Comparison of ENCODE assay signal across 18 cellular contexts in the genomic region with DNA sequence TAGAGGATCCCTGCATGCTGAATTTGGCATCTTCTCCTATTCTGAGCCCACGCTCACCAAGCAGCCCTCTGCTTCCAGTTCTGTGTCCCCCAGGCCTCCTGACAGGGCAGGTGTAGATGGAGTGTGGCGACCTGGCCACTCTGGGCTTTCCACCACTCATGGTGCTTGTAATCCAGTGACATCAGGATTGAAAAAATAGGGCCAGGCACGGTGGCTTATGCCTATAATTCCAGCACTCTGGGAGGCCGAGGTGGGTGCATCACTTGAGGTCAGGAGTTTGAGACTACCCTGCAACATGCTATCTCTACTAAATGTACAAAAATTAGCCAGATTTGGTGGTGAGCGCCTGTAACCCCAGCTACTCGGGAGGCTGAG. TPM values are rescaled to one million over a fixed set of nuclear protein-coding genes. Genes with fewer than 3 reads are reported as not detected.
DNase-seq lines count a peak whose midpoint lies in the region; ATAC-seq and TF ChIP-seq lines count a peak whose summit lies in the region.
"Had no signal": no experiment of that assay in that cellular context is flagged by ENCODE, and none has a peak within 500 bp of the region (broad histone marks: within the 10 kb centered on the region; RNA-seq: fewer than 3 reads in every experiment).

No MANE protein-coding gene starts in this region.

- no peak for ATAC-seq in left cardiac atrium
- ATAC-seq: GM12878 had no signal

- H3K27me3 Mint-ChIP-seq in H9 (ENCODE audit: low read depth): no peaks in the 10 kb centered on the region
- H3K27me3 Mint-ChIP-seq: B cell; CD4-positive, CD25-positive, alpha-beta regulatory T cell; CD8-positive, alpha-beta memory T cell had no signal

- no peak overlapping the region for H4K5ac ChIP-seq in H9 (ENCODE audit: insufficient read length, low read depth, low read length)

- no peak overlapping the region for H3T11ph ChIP-seq in H9 (ENCODE audit: low read length)

- H4K91ac ChIP-seq in neuronal stem cell (ENCODE audit: low read depth, low read length, poor library complexity): no peak overlapping the region
- no peak overlapping the region for H4K91ac ChIP-seq in H9 (ENCODE audit: insufficient read length, low read depth, low read length)

- no peak for TF ChIP-seq CTCF in right atrium auricular region (IDR thresholded peaks at IDR 0.05)
- TF ChIP-seq CTCF in H9 (conservative IDR thresholded peaks at IDR 0.05): no peak

- no peak overlapping the region for H3K27ac Mint-ChIP-seq in H9
- H3K27ac Mint-ChIP-seq: B cell had no signal

- H3K79me1 ChIP-seq in neuronal stem cell (ENCODE audit: low read depth, low read length) (peaks cover 25% of the 10 kb centered on the region), H9 (ENCODE audit: insufficient read depth, low read depth, low read length, poor library complexity, severe bottlenecking) (no peaks in the 10 kb centered on the region)

- H3K36me3 ChIP-seq in right atrium auricular region (peaks cover 89% of the 10 kb centered on the region), neuronal stem cell (replicated peaks in 1 of 2; ENCODE audit: control insufficient read depth in 2 of 2, insufficient read depth in 2 of 2, low read length in 2 of 2) (peaks cover 76 to 97% of the 10 kb centered on the region in 2 donors)

- H3K4me1 Mint-ChIP-seq in H9: no peaks in the 10 kb centered on the region
- H3K4me1 Mint-ChIP-seq: CD4-positive, CD25-positive, alpha-beta regulatory T cell had no signal

- H2BK15ac ChIP-seq in neuronal stem cell (ENCODE audit: low read length) (no peak overlapping the region), H9 (ENCODE audit: low read depth, low read length) (no peak overlapping the region)

- H3K23ac ChIP-seq in neuronal stem cell (ENCODE audit: low read depth, low read length, poor library complexity) (no peak overlapping the region), H9 (ENCODE audit: insufficient read length, low read depth, low read length) (no peak overlapping the region)

- H3K4ac ChIP-seq in neuronal stem cell (ENCODE audit: low read length) (no peak overlapping the region), H9 (ENCODE audit: low read depth, low read length) (no peak overlapping the region)

- H3K27ac ChIP-seq in right atrium auricular region (no peak overlapping the region), neuronal stem cell (replicated peaks; ENCODE audit: low read length) (no peak overlapping the region), H9 (ENCODE audit: insufficient read length, low read depth, low read length) (no peak overlapping the region)
- H3K27ac ChIP-seq: BLaER1 treated with 17β-estradiol and CSF1 and Interleukin-3, amounts not matched to agents 10 nM and 100 nM had no signal

- H3K79me2 ChIP-seq in H9 (ENCODE audit: insufficient read depth, low read length): no peaks in the 10 kb centered on the region

- H3K9me3 ChIP-seq in right atrium auricular region (no peaks in the 10 kb centered on the region), neuronal stem cell (replicated peaks in 1 of 2; ENCODE audit: control insufficient read depth in 2 of 2, insufficient read depth in 1 of 2, low read depth in 1 of 2, low read length in 2 of 2) (peaks cover 0 to 2% of the 10 kb centered on the region in 2 donors), H9 (ENCODE audit: control insufficient read depth, low read depth, low read length) (no peaks in the 10 kb centered on the region)
- H3K9me3 ChIP-seq: BLaER1 treated with 17β-estradiol and CSF1 and Interleukin-3, amounts not matched to agents 10 nM and 100 nM; HAP-1 had no signal

- H3K27me3 ChIP-seq in right atrium auricular region: no peaks in the 10 kb centered on the region
- H3K27me3 ChIP-seq in neuronal stem cell (ENCODE audit: control insufficient read depth in 3 of 3, insufficient read depth in 3 of 3, low read depth in 1 of 3, low read length in 3 of 3): no peaks in the 10 kb centered on the region
- H3K27me3 ChIP-seq in H9 (ENCODE audit: insufficient read depth, low read length): no peaks in the 10 kb centered on the region
- H3K27me3 ChIP-seq: BLaER1 treated with 17β-estradiol and CSF1 and Interleukin-3, amounts not matched to agents 10 nM and 100 nM had no signal

- H3K56ac ChIP-seq in H9 (ENCODE audit: insufficient read length, low read depth, low read length): no peak overlapping the region

- intact Hi-C loops in left cardiac atrium (cut with DNase I): no loop called here

- H3K9me3 Mint-ChIP-seq in H9: no peaks in the 10 kb centered on the region
- H3K9me3 Mint-ChIP-seq: CD4-positive, CD25-positive, alpha-beta regulatory T cell; CD8-positive, alpha-beta memory T cell had no signal

- no peak overlapping the region for H2BK5ac ChIP-seq in neuronal stem cell (ENCODE audit: low read length)
- H2BK5ac ChIP-seq in H9 (ENCODE audit: insufficient read length, low read length): no peak overlapping the region

- no peak overlapping the region for H3K18ac ChIP-seq in neuronal stem cell (ENCODE audit: low read length)
- no peak overlapping the region for H3K18ac ChIP-seq in H9 (ENCODE audit: insufficient read length, low read depth, low read length)

- H3K14ac ChIP-seq in neuronal stem cell (ENCODE audit: low read length) (no peak overlapping the region), H9 (ENCODE audit: insufficient read depth, low read length) (no peak overlapping the region)

- no peak overlapping the region for H2BK20ac ChIP-seq in H9 (ENCODE audit: low read depth, low read length, poor library complexity, severe bottlenecking)

- H4K20me1 ChIP-seq in H9 (ENCODE audit: control insufficient read depth, insufficient read depth, insufficient read length): no peaks in the 10 kb centered on the region

- peak overlapping the region; percentile 44 for H3K9ac ChIP-seq in neuronal stem cell (ENCODE audit: low read depth, low read length, poor library complexity)
- no peak overlapping the region for H3K9ac ChIP-seq in H9 (ENCODE audit: extremely low read depth, insufficient read length, low read length)

- H3K4me3 Mint-ChIP-seq in H9: no peak overlapping the region
- H3K4me3 Mint-ChIP-seq: B cell; CD4-positive, CD25-positive, alpha-beta regulatory T cell; CD8-positive, alpha-beta memory T cell had no signal

- H3K4me2 ChIP-seq in neuronal stem cell (ENCODE audit: insufficient read depth, low read length, poor library complexity, severe bottlenecking) (no peak overlapping the region), H9 (ENCODE audit: insufficient read depth, insufficient read length, low read length) (no peak overlapping the region)
- H3K4me2 ChIP-seq: BLaER1 treated with 17β-estradiol and CSF1 and Interleukin-3, amounts not matched to agents 10 nM and 100 nM had no signal

- H3K4me1 ChIP-seq in right atrium auricular region: peaks cover 0 to 16% of the 10 kb centered on the region in 2 donors
- H3K4me1 ChIP-seq in neuronal stem cell (ENCODE audit: control insufficient read depth in 2 of 2, insufficient read depth in 1 of 2, low read depth in 1 of 2, low read length in 2 of 2): peaks cover 0 to 5% of the 10 kb centered on the region in 2 donors
- no peaks in the 10 kb centered on the region for H3K4me1 ChIP-seq in H9 (ENCODE audit: insufficient read depth, low read length)
- H3K4me1 ChIP-seq: HAP-1 had no signal

- H2BK120ac ChIP-seq in neuronal stem cell (ENCODE audit: low read depth, low read length): no peak overlapping the region
- no peak overlapping the region for H2BK120ac ChIP-seq in H9 (ENCODE audit: low read depth, low read length, poor library complexity, severe bottlenecking)

- no peak overlapping the region for H2BK12ac ChIP-seq in neuronal stem cell (ENCODE audit: low read length)
- H2BK12ac ChIP-seq in H9 (ENCODE audit: insufficient read length, low read depth, low read length): no peak overlapping the region

- peak; percentile 5 for DNase-seq in left cardiac atrium
- no peak for DNase-seq in right atrium auricular region (ENCODE audit: low spot score)
- DNase-seq in ecto neural progenitor cell (ENCODE audit: low spot score): peak; percentile 38
- no peak for DNase-seq in neuronal stem cell (ENCODE audit: low spot score)
- DNase-seq in hepatic stellate cell (ENCODE audit: low spot score): no peak
- no peak for DNase-seq in NCI-H82 treated with DMSO at 0.1 percent for 48 hours (lab: John Stamatoyannopoulos, UW; ENCODE audit: unreplicated experiment)
- no peak for DNase-seq in H9
- DNase-seq: CD4-positive, CD25-positive, alpha-beta regulatory T cell; COR-L47; DMS 273 treated with DMSO at 0.1 percent for 48 hours; DMS53; DND-41; EL had no signal

- H3K4me3 ChIP-seq in right atrium auricular region: no peak overlapping the region
- H3K4me3 ChIP-seq in neuronal stem cell (ENCODE audit: low read length in 2 of 2): no peak overlapping the region
- H3K4me3 ChIP-seq: BLaER1 treated with 17β-estradiol and CSF1 and Interleukin-3, amounts not matched to agents 10 nM and 100 nM; GM12878; HAP-1 had no signal

- H4K8ac ChIP-seq in neuronal stem cell (ENCODE audit: low read depth, low read length) (peak overlapping the region; percentile 65), H9 (replicated peaks; ENCODE audit: insufficient read length, low read depth, low read length) (no peak overlapping the region)

- no peak overlapping the region for H2AK5ac ChIP-seq in neuronal stem cell (ENCODE audit: low read depth, low read length)
- H2AK5ac ChIP-seq in H9 (ENCODE audit: insufficient read length, low read length): no peak overlapping the region

- no peaks in the 10 kb centered on the region for H3K23me2 ChIP-seq in H9 (ENCODE audit: insufficient read length, low read depth, low read length, poor library complexity, severe bottlenecking)

- H2AFZ ChIP-seq in neuronal stem cell (ENCODE audit: low read length): no peak overlapping the region
- no peak overlapping the region for H2AFZ ChIP-seq in H9 (ENCODE audit: low read length)

- WGBS in neuronal stem cell (ENCODE audit: extremely low coverage in 2 of 2, insufficient read length in 2 of 2, insufficient replicate concordance in 1 of 2), 2 donors: no CpG with 5 or more reads among the region's 6 CpGs
- no CpG with 5 or more reads among the region's 6 CpGs for WGBS in H9 (ENCODE audit: extremely low coverage, insufficient read length, low lambda C conversion rate)

- H3K36me3 Mint-ChIP-seq in H9 (ENCODE audit: insufficient read depth in 1 of 3, low read depth in 3 of 3): peaks cover 16 to 72% (median 62%) of the 10 kb centered on the region in 3 experiments; a peak in 6 of 7 replicates

RNA-seq across cellular contexts. Expression of a gene that starts 29.4 kb away (rescaled TPM):
- total RNA-seq in left cardiac atrium (10 to 100 TPM; 15.8 to 17.8 TPM), right atrium auricular region (10 to 100 TPM; 18.8 to 25.3 TPM), H9 (2021) (35.6 and 36.4 TPM in 2 replicates)
- polyA plus RNA-seq in neuronal stem cell (2013, experiment 1 of 2): 25.1 TPM
- 26.8 TPM for polyA plus RNA-seq in neuronal stem cell (2013, experiment 2 of 2)

RNA-seq across cellular contexts. Expression of a gene that starts 30.2 kb away (rescaled TPM):
- 10 to 100 TPM; 22.1 to 34.0 TPM for total RNA-seq in left cardiac atrium
- 10 to 100 TPM; 11.1 to 25.9 TPM for total RNA-seq in right atrium auricular region
- polyA plus RNA-seq in neuronal stem cell (2013, experiment 1 of 2): 1.4 TPM
- polyA plus RNA-seq in neuronal stem cell (2013, experiment 2 of 2): 0.90 TPM
- total RNA-seq in H9 (2021): 6.3 and 6.8 TPM in 2 replicates

RNA-seq across cellular contexts. Expression of a gene that starts 41.1 kb away (rescaled TPM):
- 100 to 1,000 TPM; 106 to 122 TPM for total RNA-seq in left cardiac atrium
- 100 to 1,000 TPM in 1 of 2 donors, 10 to 100 TPM in 1; 100.0 to 163 TPM for total RNA-seq in right atrium auricular region
- polyA plus RNA-seq in neuronal stem cell (2013, experiment 1 of 2): 80.4 TPM
- 79.8 TPM for polyA plus RNA-seq in neuronal stem cell (2013, experiment 2 of 2)
- 59.2 and 63.2 TPM in 2 replicates for total RNA-seq in H9 (2021)

RNA-seq across cellular contexts. Expression of a gene that starts 49.0 kb away (rescaled TPM):
- total RNA-seq in left cardiac atrium (10 to 100 TPM; 22.0 to 22.9 TPM), right atrium auricular region (10 to 100 TPM; 19.6 to 21.0 TPM), H9 (2021) (36.7 and 38.4 TPM in 2 replicates)
- polyA plus RNA-seq in neuronal stem cell (2013, experiment 1 of 2): 20.1 TPM
- 18.5 TPM for polyA plus RNA-seq in neuronal stem cell (2013, experiment 2 of 2)

Comparison
In these comparisons a context has a peak if more than half of its experiments do, and no peak if none do; other contexts are left out.
1. DNase-seq: peak in left cardiac atrium (single experiment) and ecto neural progenitor cell (single experiment); none in right atrium auricular region (single experiment), neuronal stem cell (single experiment), hepatic stellate cell (single experiment), NCI-H82 treated with DMSO at 0.1 percent for 48 hours (single experiment) and H9 (single experiment).